9 cellular contexts compared by ENCODE assay signal in genomic region chr19:3346677-3347353, GRCh38. TPM values are rescaled to one million over a fixed set of nuclear protein-coding genes. Genes with fewer than 3 reads are reported as not detected.
DNase-seq lines count a peak whose midpoint lies in the region; ATAC-seq and TF ChIP-seq lines count a peak whose summit lies in the region.
"Had no signal": no experiment of that assay in that cellular context is flagged by ENCODE, and none has a peak within 500 bp of the region (broad histone marks: within the 10 kb centered on the region; RNA-seq: fewer than 3 reads in every experiment).

No MANE protein-coding gene starts in this region.

- H3K9me3 ChIP-seq in suprapubic skin: no peaks in the 10 kb centered on the region

- TF ChIP-seq CTCF in chondrocyte (IDR thresholded peaks at IDR 0.05) (no peak), suprapubic skin (IDR thresholded peaks at IDR 0.05) (no peak)

- no peak for TF ChIP-seq EP300 in suprapubic skin (IDR thresholded peaks at IDR 0.05)

- no peak for TF ChIP-seq POLR2A in suprapubic skin (IDR thresholded peaks at IDR 0.05)

- 28% methylated on average over 15 of the region's 23 CpGs for WGBS in suprapubic skin

- in situ Hi-C loops in KBM-7 (cut with MboI; ENCODE audit: low pct_unique_long_range_greater_than_20kb, low sequenced_read_pairs): no loop called here

- ATAC-seq in left lobe of liver: peak; percentile 46
- no peak for ATAC-seq in GM21360 (IDR thresholded peaks at IDR 0.05; ENCODE audit: unreplicated experiment)

- H3K27ac ChIP-seq in suprapubic skin: peak overlapping the region; percentile 86

- peak overlapping the region; percentile 1 for H3K4me3 ChIP-seq in suprapubic skin

- H3K27ac Mint-ChIP-seq in chondrocyte (ENCODE audit: unreplicated experiment): peak overlapping the region; percentile 66

- peaks cover 33% of the 10 kb centered on the region for H3K4me1 Mint-ChIP-seq in chondrocyte (ENCODE audit: low read depth)

- DNase-seq in NCI-H1092 (lab: John Stamatoyannopoulos, UW): peak; percentile 84
- DNase-seq in chondrocyte (ENCODE audit: low spot score): no peak
- DNase-seq in left lobe of liver (ENCODE audit: low spot score): peak; percentile 88
- DNase-seq in suprapubic skin (ENCODE audit: low spot score in 2 of 2): peak in 1 of 2 donors; percentile 85
- no peak for DNase-seq in KBM-7
- DNase-seq in activated gamma-delta T cell treated with Interleukin-2 at 50 U/mL for 16 hours: no peak
- no peak for DNase-seq in activated CD8-positive, alpha-beta memory T cell treated with anti-CD3 and anti-CD28 coated beads for 24 hours
- DNase-seq: NCI-H187 had no signal

- no peaks in the 10 kb centered on the region for H3K36me3 ChIP-seq in suprapubic skin

- no peak overlapping the region for H3K4me3 Mint-ChIP-seq in chondrocyte (ENCODE audit: unreplicated experiment)

- no peaks in the 10 kb centered on the region for H3K36me3 Mint-ChIP-seq in chondrocyte (ENCODE audit: low read depth)

- peaks cover 45% of the 10 kb centered on the region for H3K4me1 ChIP-seq in suprapubic skin

- H3K27me3 ChIP-seq in suprapubic skin: no peaks in the 10 kb centered on the region

- H3K9me3 Mint-ChIP-seq in chondrocyte (ENCODE audit: low read depth): no peaks in the 10 kb centered on the region

- no peaks in the 10 kb centered on the region for H3K27me3 Mint-ChIP-seq in chondrocyte (ENCODE audit: low read depth)

RNA-seq across cellular contexts. Expression of gene NFIC, which starts 19.6 kb away (rescaled TPM):
- total RNA-seq in chondrocyte (81.5 to 85.5 TPM (median 83.4 TPM) in 3 replicates), left lobe of liver (203 TPM), suprapubic skin (100 to 1,000 TPM; 135 to 234 (median 194) TPM)

Comparison
In these comparisons a context has a peak if more than half of its experiments do, and no peak if none do; other contexts are left out.
1. DNase-seq: peak in NCI-H1092 (single experiment) and left lobe of liver (single experiment); none in chondrocyte (single experiment), KBM-7 (single experiment), activated gamma-delta T cell treated with Interleukin-2 at 50 U/mL for 16 hours (single experiment) and activated CD8-positive, alpha-beta memory T cell treated with anti-CD3 and anti-CD28 coated beads for 24 hours (single experiment).